In the genomic region with DNA sequence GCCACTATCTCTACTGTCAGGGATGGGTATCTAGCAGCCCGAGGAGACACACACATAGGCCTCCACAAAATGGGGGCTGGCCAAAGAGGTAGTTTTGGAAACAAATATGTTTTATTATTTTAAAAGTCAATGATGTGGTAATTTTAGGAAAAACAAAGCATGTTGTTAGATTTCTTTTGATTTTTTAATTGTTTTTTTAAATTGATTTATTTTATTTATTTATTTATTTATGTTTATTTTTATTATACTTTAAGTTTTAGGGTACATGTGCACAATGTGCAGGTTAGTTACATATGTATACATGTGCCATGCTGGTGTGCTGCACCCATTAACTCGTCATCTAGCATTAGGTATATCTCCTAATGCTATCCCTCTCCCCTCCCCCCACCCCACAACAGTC, we compare ENCODE assay signal across 8 cellular contexts.
DNase-seq lines count a peak whose midpoint lies in the region; ATAC-seq, FAIRE-seq and TF ChIP-seq lines count a peak whose summit lies in the region.
"Not testable (repeated sequence)": the region's sequence is repeated elsewhere in the genome, so short reads cannot be mapped to it uniquely, and the experiment has no call there.

No MANE protein-coding gene starts in this region.

- not testable (repeated sequence) for H3K4me3 ChIP-seq in A549; GM23248; Panc1 (ENCODE audit: low read depth in 2 of 2, low read length in 2 of 2); adipocyte (ENCODE audit: low read length); colonic mucosa; mucosa of rectum (ENCODE audit: low read length in 2 of 2); stomach smooth muscle (ENCODE audit: low read length in 2 of 2); transverse colon

- H3K9ac ChIP-seq in GM23248; colonic mucosa (ENCODE audit: low read depth in 2 of 2, low read length in 2 of 2); mucosa of rectum (ENCODE audit: low read depth in 1 of 2, low read length in 2 of 2); stomach smooth muscle (ENCODE audit: low read length in 2 of 2): not testable (repeated sequence)
- peak overlapping the region; percentile 73 for H3K9ac ChIP-seq in adipocyte (ENCODE audit: low read length)

- ATAC-seq in A549, Panc1: not testable (repeated sequence)

- H3K4me2 ChIP-seq in A549: peak overlapping the region; percentile 58; the same call in 2 of the 3 replicates
- peak overlapping the region; percentile 57 for H3K4me2 ChIP-seq in GM23248 (ENCODE audit: unreplicated experiment)

- not testable (repeated sequence) for FAIRE-seq in A549 (lab: Jason Lieb, UNC)

- CTCF ChIA-PET in A549 (lab: Yijun Ruan, JAX); Panc1 (lab: Charles Lee): not testable (repeated sequence)

- intact Hi-C loops in Panc1 (cut with micrococcal nuclease; ENCODE audit: unreplicated experiment); colonic mucosa (cut with DNase I); transverse colon (cut with DNase I; ENCODE audit: low total_unique reads): not testable (repeated sequence)

- not testable (repeated sequence) for TF ChIP-seq EP300 in A549 (IDR thresholded peaks at IDR 0.05); transverse colon (IDR thresholded peaks at IDR 0.05; ENCODE audit: low read depth)

- not testable (repeated sequence) for H3K9me3 ChIP-seq in A549; GM23248 (ENCODE audit: low read depth); Panc1 (ENCODE audit: control insufficient read depth, insufficient read depth, low read depth, low read length); adipocyte (ENCODE audit: control insufficient read depth, low read length); colonic mucosa; mucosa of rectum (ENCODE audit: control insufficient read depth in 2 of 2, low read length in 2 of 2); stomach smooth muscle (ENCODE audit: control insufficient read depth in 2 of 2, low read length in 2 of 2); transverse colon

- not testable (repeated sequence) for H3K9me2 ChIP-seq in GM23248 (ENCODE audit: insufficient read depth)

- POLR2A ChIA-PET in A549 (lab: Yijun Ruan, JAX); Panc1 (lab: Charles Lee): not testable (repeated sequence)

- peak overlapping the region; percentile 28 to 70; a peak in 5 of 6 replicates for H3K27ac ChIP-seq in A549
- not testable (repeated sequence) for H3K27ac ChIP-seq in GM23248
- H3K27ac ChIP-seq in Panc1 (ENCODE audit: low read length): peak overlapping the region; percentile 66
- H3K27ac ChIP-seq in colonic mucosa: peak overlapping the region; percentile 67
- H3K27ac ChIP-seq in mucosa of rectum (ENCODE audit: low read depth in 2 of 2, low read length in 2 of 2): peak overlapping the region; percentile 75 to 86
- peak overlapping the region; percentile 64 for H3K27ac ChIP-seq in stomach smooth muscle (ENCODE audit: low read length)
- peak overlapping the region; percentile 77 to 84 (median 83) for H3K27ac ChIP-seq in transverse colon

- H3K79me2 ChIP-seq in GM23248 (ENCODE audit: insufficient read depth): not testable (repeated sequence)

- H3F3A ChIP-seq in GM23248 (ENCODE audit: insufficient read depth): peaks cover 13% of the 10 kb centered on the region

- H3K27me3 ChIP-seq in GM23248 (replicated peaks; ENCODE audit: insufficient read depth); Panc1 (ENCODE audit: control insufficient read depth, insufficient read depth, low read length); adipocyte (replicated peaks; ENCODE audit: control insufficient read depth, insufficient read depth, low read length); colonic mucosa; mucosa of rectum (ENCODE audit: control insufficient read depth in 2 of 2, insufficient read depth in 2 of 2, low read length in 2 of 2); stomach smooth muscle (ENCODE audit: control insufficient read depth in 1 of 2, insufficient read depth in 2 of 2, low read length in 2 of 2); transverse colon: not testable (repeated sequence)

- not testable (repeated sequence) for TF ChIP-seq POLR2A in A549 (IDR thresholded peaks at IDR 0.05; ENCODE audit: low read length); transverse colon (IDR thresholded peaks at IDR 0.05)

- in situ Hi-C loops in GM23248 (cut with MboI); Panc1 (cut with HindIII; ENCODE audit: low pct_unique_long_range_greater_than_20kb, low sequenced_read_pairs); transverse colon (cut with MboI; ENCODE audit: low pct_ligation_motif_present in 1 of 4, low pct_unique_long_range_greater_than_20kb in 1 of 4, low sequenced_read_pairs in 3 of 4): not testable (repeated sequence)

- not testable (repeated sequence) for TF ChIP-seq CTCF in A549 (IDR thresholded peaks at IDR 0.05); Panc1 (IDR thresholded peaks at IDR 0.05); colonic mucosa (IDR thresholded peaks at IDR 0.05); transverse colon (IDR thresholded peaks at IDR 0.05)

- not testable (repeated sequence) for H2AFZ ChIP-seq in GM23248

- TF ChIP-seq RAD21 in A549 (conservative IDR thresholded peaks at IDR 0.05 in 1 of 2, IDR thresholded peaks at IDR 0.05 in 1 of 2): not testable (repeated sequence)

- H3K4me1 ChIP-seq in A549 (peaks cover 20% of the 10 kb centered on the region), GM23248 (ENCODE audit: insufficient read depth) (peaks cover 16% of the 10 kb centered on the region), adipocyte (ENCODE audit: control insufficient read depth, insufficient read depth, low read length) (peaks cover 18% of the 10 kb centered on the region), mucosa of rectum (ENCODE audit: control insufficient read depth in 2 of 2, insufficient read depth in 2 of 2, low read length in 2 of 2) (peaks cover 18 to 29% of the 10 kb centered on the region in 2 donors), stomach smooth muscle (ENCODE audit: control insufficient read depth, insufficient read depth, low read length) (peaks cover 15% of the 10 kb centered on the region), transverse colon (peaks cover 10 to 36% (median 26%) of the 10 kb centered on the region in 4 donors)
- not testable (repeated sequence) for H3K4me1 ChIP-seq in Panc1 (ENCODE audit: control insufficient read depth, insufficient read depth, low read length); colonic mucosa

- BruUV-seq in Panc1 (replicated peaks; lab: Mats Ljungman, UMichigan): not testable (repeated sequence)

- WGBS in A549 (ENCODE audit: missing lambda C conversion rate): 61% methylated on average over 2 of the region's 2 CpGs
- WGBS in GM23248 (ENCODE audit: low coverage in 1 of 2, low lambda C conversion rate in 2 of 2, missing lambda C conversion rate in 2 of 2), 2 experiments: 45 to 68% methylated on average over 1 to 2 of the region's 2 CpGs
- WGBS in transverse colon (ENCODE audit: low coverage in 1 of 2), 2 donors: 67 to 76% methylated on average over 1 to 2 of the region's 2 CpGs

- H4K20me1 ChIP-seq in GM23248 (ENCODE audit: insufficient read depth): not testable (repeated sequence)

- DNase-seq in A549 (ENCODE audit: low read depth in 1 of 2, low spot score in 1 of 2); GM23248; Panc1 (ENCODE audit: low read depth, low spot score); adipocyte (ENCODE audit: low read depth); transverse colon: not testable (repeated sequence)
- DNase-seq in colonic mucosa: peak; percentile 16

- not testable (repeated sequence) for H3K36me3 ChIP-seq in GM23248 (ENCODE audit: low read depth); Panc1 (ENCODE audit: control insufficient read depth, insufficient read depth, low read length); adipocyte (ENCODE audit: control insufficient read depth, insufficient read depth, low read length, severe bottlenecking); colonic mucosa; mucosa of rectum (ENCODE audit: control insufficient read depth in 2 of 2, insufficient read depth in 2 of 2, low read length in 2 of 2); stomach smooth muscle (ENCODE audit: control insufficient read depth in 2 of 2, insufficient read depth in 2 of 2, low read length in 2 of 2); transverse colon
